ENCODE assay signal across 8 cellular contexts in the genomic region with DNA sequence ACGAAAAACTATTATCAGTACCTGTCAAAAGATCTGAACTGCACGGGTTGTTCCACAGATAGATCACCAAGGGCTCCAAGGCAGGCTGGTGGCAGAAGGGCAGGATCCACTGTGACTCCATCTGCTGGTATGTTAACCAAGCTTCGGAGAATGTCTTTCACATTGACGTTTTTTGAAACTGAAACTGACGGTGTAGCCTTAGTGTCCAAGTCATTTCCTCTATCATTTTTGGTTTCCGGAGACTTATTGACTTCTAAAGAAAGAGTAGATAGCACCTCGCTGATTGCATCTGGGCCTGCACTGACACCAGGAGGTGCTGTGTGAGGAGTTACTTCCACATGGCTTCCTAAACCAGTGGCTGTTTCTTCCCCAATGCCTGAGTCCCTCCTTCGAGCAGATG.
DNase-seq lines count a peak whose midpoint lies in the region; ATAC-seq and TF ChIP-seq lines count a peak whose summit lies in the region.

No MANE protein-coding gene starts in this region.

- H3K79me2 ChIP-seq in osteoblast (ENCODE audit: insufficient read depth, low read length) = no peaks in the 10 kb centered on the region

- no peak overlapping the region for H3K4me3 ChIP-seq in osteoblast (ENCODE audit: insufficient read depth, low read length)

- H3K36me3 ChIP-seq in osteoblast (ENCODE audit: insufficient read depth, low read length) = no peaks in the 10 kb centered on the region

- no peak for TF ChIP-seq CTCF in osteoblast (IDR thresholded peaks at IDR 0.05; ENCODE audit: extremely low read depth, low read depth, low read length)

- no peak overlapping the region for H2AFZ ChIP-seq in osteoblast (ENCODE audit: low read length)

- no peaks in the 10 kb centered on the region for H3K27me3 ChIP-seq in osteoblast (ENCODE audit: insufficient read depth, low read length)

- no peak overlapping the region for H3K4me2 ChIP-seq in osteoblast (ENCODE audit: insufficient read depth, low read length)

- no peak overlapping the region for H3K27ac ChIP-seq in osteoblast (ENCODE audit: low read depth, low read length)

- no peaks in the 10 kb centered on the region for H4K20me1 ChIP-seq in osteoblast (ENCODE audit: insufficient read depth, low read length)

- H3K4me1 ChIP-seq in osteoblast (ENCODE audit: insufficient read depth, low read length) = no peaks in the 10 kb centered on the region

- DNase-seq in activated CD8-positive, alpha-beta memory T cell treated with anti-CD3 and anti-CD28 coated beads, Interleukin-2, amount 50 U/mL, for 48 hours = peak; percentile 56
- peak; percentile 6 to 21 for DNase-seq in stimulated activated CD4-positive, alpha-beta T cell treated with anti-CD3 and anti-CD28 coated beads, Interleukin-4, amount 100 ng/mL, for 4 hours
- DNase-seq in NK-92 (lab: John Stamatoyannopoulos, UW; ENCODE audit: unreplicated experiment) (no peak), HPDE6-E6E7 (ENCODE audit: extremely low spot score) (no peak), GOT3 (lab: John Stamatoyannopoulos, UW) (no peak), osteoblast (ENCODE audit: insufficient read length, low spot score, missing footprints) (no peak)

- ATAC-seq in GM19455 (IDR thresholded peaks at IDR 0.05; ENCODE audit: unreplicated experiment) (peak; percentile 95), HG03354 (IDR thresholded peaks at IDR 0.05; ENCODE audit: poor library complexity, severe bottlenecking, unreplicated experiment) (peak; percentile 96)

- H3K9me3 ChIP-seq in osteoblast (ENCODE audit: low read depth, low read length) = no peaks in the 10 kb centered on the region

Comparison
In these comparisons a context has a peak if more than half of its experiments do, and no peak if none do; other contexts are left out.
1. DNase-seq: peak in activated CD8-positive, alpha-beta memory T cell treated with anti-CD3 and anti-CD28 coated beads, Interleukin-2, amount 50 U/mL, for 48 hours (single experiment) and stimulated activated CD4-positive, alpha-beta T cell treated with anti-CD3 and anti-CD28 coated beads, Interleukin-4, amount 100 ng/mL, for 4 hours (2 of 2); none in NK-92 (single experiment), HPDE6-E6E7 (single experiment), GOT3 (single experiment) and osteoblast (single experiment).